Comparison of ENCODE assay signal across 1 cellular context in genomic region chr16:3401719-3402397, GRCh38.
TF ChIP-seq lines count a peak whose summit lies in the region.

No MANE protein-coding gene starts in this region.

TF ChIP-seq in HepG2, 621 proteins besides CTCF, POLR2A, EP300 and RAD21:
- TF ChIP-seq ATF5 (CRISPR knock-in tag; IDR thresholded peaks at IDR 0.05; ENCODE audit: low read depth) = 0 out of 2 replicates have a peak, but pooled peaks have one; percentile 33
- no peak for TF ChIP-seq ZNF512B (CRISPR knock-in tag; IDR thresholded peaks at IDR 0.05; ENCODE audit: borderline replicate concordance)
